ENCODE assay signal across 1 cellular context in the genomic region with DNA sequence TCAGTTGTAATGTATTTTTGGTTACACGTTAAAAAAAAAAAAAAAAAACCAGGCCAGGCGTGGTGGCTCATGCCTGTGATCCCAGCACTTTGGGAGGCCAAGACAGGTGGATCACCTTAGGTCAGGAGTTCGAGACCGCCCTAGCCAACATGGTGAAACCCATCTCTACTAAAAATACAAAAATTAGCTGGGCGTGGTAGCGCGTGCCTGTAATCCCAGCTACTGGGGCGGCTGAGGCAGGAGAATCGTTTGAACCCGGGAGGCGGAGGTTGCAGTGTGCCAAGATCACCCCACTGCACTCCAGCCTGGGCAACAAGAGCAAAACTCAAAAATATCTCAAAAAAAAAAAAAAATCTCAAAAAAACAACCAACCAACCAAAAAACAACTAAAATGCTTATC.
TF ChIP-seq lines count a peak whose summit lies in the region.

No MANE protein-coding gene starts in this region.

TF ChIP-seq in A549, 52 proteins besides CTCF, POLR2A, EP300 and RAD21:
- peak; percentile 29 for TF ChIP-seq MAFK (IDR thresholded peaks at IDR 0.05; ENCODE audit: partially characterized antibody)
TF ChIP-seq in A549: peak in this region for 1; not testable (repeated sequence) for 51.
